In the genomic region with DNA sequence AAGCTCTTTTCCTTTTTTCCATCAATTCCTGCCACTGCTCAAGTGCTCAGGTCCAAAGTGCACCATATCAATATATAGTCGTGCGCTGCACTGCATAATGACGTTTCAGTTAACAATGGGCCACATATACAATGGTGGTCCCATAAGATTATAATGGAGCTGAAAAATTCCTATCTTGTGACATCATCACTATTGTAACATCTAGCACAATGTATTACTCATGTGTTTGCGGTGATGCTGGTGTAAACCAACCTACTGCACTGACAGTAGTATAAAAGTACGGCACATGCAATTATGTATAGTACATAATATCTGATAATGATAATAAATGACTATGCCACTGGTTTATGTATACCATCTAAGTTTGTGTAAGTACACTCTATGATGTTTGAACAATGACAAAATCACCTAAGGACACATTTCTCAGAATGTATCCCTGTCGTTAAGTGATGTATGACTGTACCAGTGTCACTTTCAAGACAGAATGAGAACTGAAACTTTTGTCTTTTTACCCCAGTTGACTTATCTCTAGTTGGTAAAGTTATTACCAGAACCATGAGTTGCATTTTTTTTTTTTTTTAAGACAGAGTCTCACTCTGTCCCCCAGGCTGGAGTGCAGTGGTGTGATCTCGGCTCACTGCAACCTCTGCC, we compare ENCODE assay signal across 9 cellular contexts. TPM values are rescaled to one million over a fixed set of nuclear protein-coding genes. Genes with fewer than 3 reads are reported as not detected.
A peak's percentile ranks its signal among the peaks of the same experiment; 100 is the strongest.
DNase-seq lines count a peak whose midpoint lies in the region; ATAC-seq and TF ChIP-seq lines count a peak whose summit lies in the region.
"Had no signal": no experiment of that assay in that cellular context is flagged by ENCODE, and none has a peak within 500 bp of the region (broad histone marks: within the 10 kb centered on the region; RNA-seq: fewer than 3 reads in every experiment).

No MANE protein-coding gene starts in this region.

- H3K27me3 ChIP-seq in mesenchymal stem cell (ENCODE audit: control insufficient read depth in 1 of 2, insufficient read depth in 1 of 2, low read length in 2 of 2) = peaks cover 0 to 6% of the 10 kb centered on the region in 2 experiments
- no peaks in the 10 kb centered on the region for H3K27me3 ChIP-seq in right atrium auricular region

- TF ChIP-seq CTCF in right atrium auricular region (IDR thresholded peaks at IDR 0.05) = no peak

- ATAC-seq in activated CD4-positive, CD25-positive, alpha-beta regulatory T cell treated with anti-CD3 and anti-CD28 coated beads, Interleukin-2, amount 50 U/mL, for 24 hours = peak; percentile 88 to 89
- ATAC-seq in HG03565 (IDR thresholded peaks at IDR 0.05; ENCODE audit: unreplicated experiment) = peak; percentile 91

- H2AK5ac ChIP-seq in mesenchymal stem cell (ENCODE audit: low read length, severe bottlenecking) = no peak overlapping the region

- H3K14ac ChIP-seq in mesenchymal stem cell (ENCODE audit: low read length in 2 of 2) = no peak overlapping the region

- H2BK120ac ChIP-seq in mesenchymal stem cell (ENCODE audit: low read depth, low read length) = no peak overlapping the region

- WGBS in mesenchymal stem cell = 90% methylated on average over 5 of the region's 7 CpGs

- no peak overlapping the region for H2BK15ac ChIP-seq in mesenchymal stem cell (ENCODE audit: low read depth, poor library complexity, severe bottlenecking)

- H3K4me2 ChIP-seq in mesenchymal stem cell (ENCODE audit: low read length, poor library complexity, severe bottlenecking) = no peak overlapping the region

- no peak overlapping the region for H3K4me3 ChIP-seq in mesenchymal stem cell (ENCODE audit: insufficient read depth in 1 of 2, low read depth in 1 of 2, low read length in 2 of 2)
- no peak overlapping the region for H3K4me3 ChIP-seq in right atrium auricular region
- H3K4me3 ChIP-seq: esophagus squamous epithelium had no signal

- H2AFZ ChIP-seq in mesenchymal stem cell (ENCODE audit: low read depth, low read length) = no peak overlapping the region

- no peak overlapping the region for H3K4ac ChIP-seq in mesenchymal stem cell (ENCODE audit: low read depth in 1 of 2, low read length in 2 of 2)

- no peak overlapping the region for H3K23ac ChIP-seq in mesenchymal stem cell (ENCODE audit: low read length in 2 of 2)

- H3K9me3 ChIP-seq in mesenchymal stem cell (ENCODE audit: control insufficient read depth, low read length) = no peaks in the 10 kb centered on the region
- H3K9me3 ChIP-seq in right atrium auricular region = no peaks in the 10 kb centered on the region
- H3K9me3 ChIP-seq: esophagus squamous epithelium had no signal

- no peak overlapping the region for H2BK5ac ChIP-seq in mesenchymal stem cell (ENCODE audit: low read depth, low read length, poor library complexity, severe bottlenecking)

- H4K91ac ChIP-seq in mesenchymal stem cell (ENCODE audit: low read length) = no peak overlapping the region

- H2BK12ac ChIP-seq in mesenchymal stem cell (ENCODE audit: low read length in 2 of 2) = no peak overlapping the region

- H3K9ac ChIP-seq in mesenchymal stem cell (ENCODE audit: low read length) = no peak overlapping the region

- no peak overlapping the region for H4K8ac ChIP-seq in mesenchymal stem cell (ENCODE audit: low read length)

- no peak for DNase-seq in activated CD4-positive, CD25-positive, alpha-beta regulatory T cell (lab: John Stamatoyannopoulos, UW)
- peak; percentile 73 for DNase-seq in H4 (ENCODE audit: low spot score)
- peak; percentile 3 for DNase-seq in mesenchymal stem cell
- no peak for DNase-seq in NCI-H1092 treated with DMSO at 0.1 percent for 48 hours (lab: John Stamatoyannopoulos, UW)
- no peak for DNase-seq in right atrium auricular region (ENCODE audit: low spot score)
- no peak for DNase-seq in NCI-H1694 treated with DMSO at 0.1 percent for 48 hours (lab: John Stamatoyannopoulos, UW)
- DNase-seq: esophagus squamous epithelium had no signal

- H3K4me1 ChIP-seq in mesenchymal stem cell (ENCODE audit: control insufficient read depth, insufficient read depth, low read depth, low read length) = no peaks in the 10 kb centered on the region
- H3K4me1 ChIP-seq in right atrium auricular region = no peaks in the 10 kb centered on the region
- H3K4me1 ChIP-seq: esophagus squamous epithelium had no signal

- H3K79me1 ChIP-seq in mesenchymal stem cell (replicated peaks; ENCODE audit: low read length, poor library complexity, severe bottlenecking) = no peaks in the 10 kb centered on the region

- no peak overlapping the region for H3K27ac ChIP-seq in mesenchymal stem cell (ENCODE audit: low read length, poor library complexity, severe bottlenecking)
- H3K27ac ChIP-seq in right atrium auricular region = no peak overlapping the region
- H3K27ac ChIP-seq: esophagus squamous epithelium had no signal

- no peak overlapping the region for H3K18ac ChIP-seq in mesenchymal stem cell (ENCODE audit: low read depth in 1 of 2, low read length in 2 of 2)

- H3K36me3 ChIP-seq in mesenchymal stem cell (ENCODE audit: control insufficient read depth in 1 of 2, insufficient read depth in 2 of 2, low read depth in 1 of 2, low read length in 2 of 2) (no peaks in the 10 kb centered on the region), right atrium auricular region (no peaks in the 10 kb centered on the region)
- H3K36me3 ChIP-seq: esophagus squamous epithelium had no signal

RNA-seq across cellular contexts. Expression of gene INSM2, which starts 53.7 kb away (rescaled TPM):
- not detected in 2 replicates for total RNA-seq in H4 (2014; rRNA removed; shearing (Covaris generic))
- not detected for polyA plus RNA-seq in mesenchymal stem cell (2013, experiment 1 of 2)
- polyA plus RNA-seq in mesenchymal stem cell (2013, experiment 2 of 2) = not detected
- not detected for total RNA-seq in right atrium auricular region
- total RNA-seq: esophagus squamous epithelium had no signal

Comparison
In these comparisons a context has a peak if more than half of its experiments do, and no peak if none do; other contexts are left out.
1. DNase-seq: peak in H4 (single experiment) and mesenchymal stem cell (single experiment); none in activated CD4-positive, CD25-positive, alpha-beta regulatory T cell (0 of 4), NCI-H1092 treated with DMSO at 0.1 percent for 48 hours (single experiment), right atrium auricular region (single experiment) and NCI-H1694 treated with DMSO at 0.1 percent for 48 hours (single experiment).